Comparison of ENCODE assay signal across 20 cellular contexts in the genomic region with DNA sequence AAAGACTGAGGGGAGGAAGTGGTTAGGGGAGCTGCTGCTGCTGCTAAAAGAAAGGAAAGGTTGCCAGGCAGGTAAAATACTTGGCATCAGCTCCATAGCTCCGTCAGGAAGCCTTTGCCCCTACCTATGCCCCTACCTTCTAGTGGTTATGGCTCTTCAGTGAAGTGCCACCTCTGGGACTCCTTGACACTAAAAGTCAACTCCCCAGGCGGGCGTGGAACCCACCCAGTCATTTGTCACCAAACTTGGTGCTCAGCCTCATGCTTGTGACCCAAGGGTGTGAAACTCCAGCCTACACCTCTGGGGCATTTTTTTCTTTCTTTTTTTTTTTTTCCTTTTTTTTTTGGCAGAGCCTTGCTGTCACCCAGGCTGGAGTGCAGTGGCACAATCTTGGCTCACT. TPM values are rescaled to one million over a fixed set of nuclear protein-coding genes. Genes with fewer than 3 reads are reported as not detected.
"Had no signal": no experiment of that assay in that cellular context is flagged by ENCODE, and none has a peak within 500 bp of the region (broad histone marks: within the 10 kb centered on the region; RNA-seq: fewer than 3 reads in every experiment).

No MANE protein-coding gene starts in this region.

- H3K4me3 ChIP-seq: heart left ventricle, neural progenitor cell, ovary, right atrium auricular region, stomach, thoracic aorta, uterus had no signal

- H3K4me1 ChIP-seq: neural progenitor cell, uterus had no signal

- FAIRE-seq: endometrium, frontal cortex, small intestine had no signal

- ATAC-seq: esophagus mucosa; heart left ventricle; natural killer cell treated with Interleukin-12 subunit alpha and Interleukin-12 subunit beta and Interleukin-15 and Interleukin-18, amount 100 ng/mL, for 72 hours had no signal

- H3K36me3 ChIP-seq: heart left ventricle, neural progenitor cell, ovary, right atrium auricular region, stomach, thoracic aorta, uterus had no signal

- H3K9me3 Mint-ChIP-seq: mesothelial cell of epicardium; natural killer cell treated with Interleukin-12 subunit alpha and Interleukin-12 subunit beta and Interleukin-15 and Interleukin-18, amount 100 ng/mL, for 72 hours; neural progenitor cell had no signal

- H3K27ac ChIP-seq: heart left ventricle, neural progenitor cell, ovary, right atrium auricular region, stomach, thoracic aorta, uterus had no signal

- H3K4me3 Mint-ChIP-seq: memory B cell; mesothelial cell of epicardium; natural killer cell treated with Interleukin-12 subunit alpha and Interleukin-12 subunit beta and Interleukin-15 and Interleukin-18, amount 100 ng/mL, for 72 hours; neural progenitor cell had no signal

- H3K36me3 Mint-ChIP-seq: mesothelial cell of epicardium; natural killer cell treated with Interleukin-12 subunit alpha and Interleukin-12 subunit beta and Interleukin-15 and Interleukin-18, amount 100 ng/mL, for 72 hours; neural progenitor cell had no signal

- H3K9me3 ChIP-seq: heart left ventricle, ovary, right atrium auricular region, stomach, thoracic aorta, uterus had no signal

- H3K27me3 ChIP-seq: heart left ventricle, neural progenitor cell, ovary, right atrium auricular region, stomach, uterus had no signal

- DNase-seq: effector memory CD4-positive, alpha-beta T cell; hippocampal formation; nucleus accumbens; ovary; small intestine; stimulated activated CD4-positive, alpha-beta T cell treated with anti-CD3 and anti-CD28 coated beads, Interleukin-12 subunit alpha, Interleukin-12 subunit beta, amount 100 ng/mL, for 4 hours; stomach; substantia nigra; trophoblast cell; uterus had no signal

- H3K27ac Mint-ChIP-seq: memory B cell; mesothelial cell of epicardium; natural killer cell treated with Interleukin-12 subunit alpha and Interleukin-12 subunit beta and Interleukin-15 and Interleukin-18, amount 100 ng/mL, for 72 hours; neural progenitor cell had no signal

RNA-seq across cellular contexts. Expression of gene BCAM, which starts 32.4 kb away (rescaled TPM):
- total RNA-seq: natural killer cell treated with Interleukin-12 subunit alpha and Interleukin-12 subunit beta and Interleukin-15 and Interleukin-18, amount 100 ng/mL, for 72 hours had no signal
